In the genomic region with DNA sequence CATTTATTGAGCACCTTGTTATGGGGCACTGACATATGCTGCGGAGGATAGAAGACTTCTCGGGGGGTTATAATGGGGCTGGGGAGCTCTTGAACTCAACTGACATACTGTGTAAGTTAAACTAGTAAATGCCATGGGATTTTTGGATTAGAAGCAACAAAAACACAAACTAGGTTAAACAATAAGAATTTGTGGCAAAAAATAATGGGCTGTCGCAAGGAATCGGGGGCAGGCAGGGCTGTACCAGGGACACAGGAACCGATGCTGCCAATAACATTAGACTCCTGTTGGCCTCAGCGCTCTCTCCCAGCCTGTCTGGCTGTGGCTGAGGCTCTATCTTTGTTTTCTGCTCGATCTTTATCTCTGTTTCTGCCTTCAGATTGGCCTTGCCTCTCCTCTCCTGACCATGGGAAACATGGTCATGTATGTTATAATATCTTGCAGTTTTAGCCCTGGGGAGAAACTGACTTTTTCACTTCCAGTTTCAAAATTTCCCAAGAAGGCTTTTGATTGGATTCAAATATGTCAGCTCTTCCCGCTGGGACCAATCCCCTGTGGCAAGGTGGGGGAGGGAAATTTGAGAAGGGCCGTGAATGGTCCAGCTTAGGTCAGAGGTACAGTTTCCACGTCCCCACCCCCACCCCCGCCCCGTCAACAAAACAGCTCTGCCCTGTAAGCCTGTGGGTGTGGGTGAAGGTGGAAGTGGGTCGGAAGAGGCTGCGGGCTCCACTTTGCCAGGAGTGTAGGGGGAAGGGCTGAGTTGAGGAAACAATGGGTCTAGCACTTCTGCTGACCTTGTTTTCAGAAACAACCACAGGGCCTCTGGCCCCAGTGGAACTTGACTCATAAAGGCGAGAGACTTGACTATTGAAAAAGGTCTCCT, we compare ENCODE assay signal across 7 cellular contexts.
DNase-seq lines count a peak whose midpoint lies in the region; ATAC-seq lines count a peak whose summit lies in the region.

No MANE protein-coding gene starts in this region.

- H3K27me3 Mint-ChIP-seq in activated CD4-positive, alpha-beta T cell treated with anti-CD3 and anti-CD28 coated beads, Interleukin-2, amount 10 ng/mL, durations not matched to agents 24 days and 14 days: peaks cover 2% of the 10 kb centered on the region

- H3K9me3 Mint-ChIP-seq in activated CD4-positive, alpha-beta T cell treated with anti-CD3 and anti-CD28 coated beads, Interleukin-2, amount 10 ng/mL, durations not matched to agents 24 days and 14 days: peaks cover 4% of the 10 kb centered on the region

- intact Hi-C loops in activated CD4-positive, alpha-beta T cell treated with anti-CD3 and anti-CD28 coated beads, Interleukin-2, amount 10 ng/mL, durations not matched to agents 24 days and 14 days (cut with micrococcal nuclease): loop anchor here (1.0 to 5.0 kb wide), 7 partner anchors 13 to 240 kb away; no protein-coding TSS in a partner anchor

- DNase-seq in NCI-H2196 treated with DMSO at 0.1 percent for 48 hours (lab: John Stamatoyannopoulos, UW; ENCODE audit: unreplicated experiment) (peak; percentile 98), ecto neural progenitor cell (ENCODE audit: low spot score) (peak; percentile 67), lung microvascular endothelial cell (ENCODE audit: low read depth in 2 of 2) (peak; percentile 89 to 90)
- peak; percentile 85 for DNase-seq in activated CD4-positive, alpha-beta T cell treated with anti-CD3 and anti-CD28 coated beads, Interleukin-2, amount 10 ng/mL, durations not matched to agents 24 days and 14 days
- peak; percentile 75 for DNase-seq in stimulated activated CD8-positive, alpha-beta memory T cell treated with anti-CD3 and anti-CD28 coated beads, Interleukin-4, amount 100 ng/mL, for 48 hours

- H3K27ac Mint-ChIP-seq in activated CD4-positive, alpha-beta T cell treated with anti-CD3 and anti-CD28 coated beads, Interleukin-2, amount 10 ng/mL, durations not matched to agents 24 days and 14 days: peak overlapping the region; percentile 96

- H3K36me3 Mint-ChIP-seq in activated CD4-positive, alpha-beta T cell treated with anti-CD3 and anti-CD28 coated beads, Interleukin-2, amount 10 ng/mL, durations not matched to agents 24 days and 14 days (ENCODE audit: low read depth): peaks cover 2% of the 10 kb centered on the region

- peak overlapping the region; percentile 81 for H3K4me3 Mint-ChIP-seq in activated CD4-positive, alpha-beta T cell treated with anti-CD3 and anti-CD28 coated beads, Interleukin-2, amount 10 ng/mL, durations not matched to agents 24 days and 14 days

- ATAC-seq in GM18511 (IDR thresholded peaks at IDR 0.05; ENCODE audit: unreplicated experiment) (peak; percentile 67), HG02870 (IDR thresholded peaks at IDR 0.05; ENCODE audit: unreplicated experiment) (peak; percentile 52)

- peaks cover 53% of the 10 kb centered on the region for H3K4me1 Mint-ChIP-seq in activated CD4-positive, alpha-beta T cell treated with anti-CD3 and anti-CD28 coated beads, Interleukin-2, amount 10 ng/mL, durations not matched to agents 24 days and 14 days

Comparison
In these comparisons a context has a peak if more than half of its experiments do, and no peak if none do; other contexts are left out.
1. Peak in every context shown above with its lines: DNase-seq and ATAC-seq.